In genomic region chr9:131366745-131367401, GRCh38 we compare ENCODE assay signal across 8 cellular contexts. TPM values are rescaled to one million over a fixed set of nuclear protein-coding genes. Genes with fewer than 3 reads are reported as not detected.
DNase-seq lines count a peak whose midpoint lies in the region; ATAC-seq and TF ChIP-seq lines count a peak whose summit lies in the region.

No MANE protein-coding gene starts in this region.

- no peaks in the 10 kb centered on the region for H3K9me3 Mint-ChIP-seq in brain

- DNase-seq in AG04450 (ENCODE audit: low read depth, low spot score) (no peak), HT-29 (ENCODE audit: low spot score) (peak; percentile 80), left lobe of liver (ENCODE audit: low spot score) (no peak), GM19240 (ENCODE audit: insufficient read length, low spot score) (no peak), NCI-H774 (lab: John Stamatoyannopoulos, UW) (no peak)
- DNase-seq in activated naive CD4-positive, alpha-beta T cell treated with Interleukin-2 at 50 U/mL for 16 hours = no peak

- no peaks in the 10 kb centered on the region for H3K27me3 Mint-ChIP-seq in brain

- H3K4me3 Mint-ChIP-seq in brain = peak overlapping the region in 2 of 5 experiments; percentile 4 to 48

- no peaks in the 10 kb centered on the region for H3K36me3 Mint-ChIP-seq in brain

- H3K9me3 ChIP-seq in AG04450 (ENCODE audit: control insufficient read depth, insufficient read depth, low read length) = no peaks in the 10 kb centered on the region

- no peak overlapping the region for H3K4me3 ChIP-seq in AG04450 (ENCODE audit: low read depth, low read length)

- H3K27ac ChIP-seq in AG04450 (ENCODE audit: low read depth, low read length) = no peak overlapping the region

- TF ChIP-seq POLR2A in GM18505 (IDR thresholded peaks at IDR 0.05; ENCODE audit: borderline replicate concordance, extremely low read depth, insufficient read depth, insufficient read length) = no peak

- peak; percentile 70 for ATAC-seq in left lobe of liver
- ATAC-seq in GM18505 (IDR thresholded peaks at IDR 0.05; ENCODE audit: unreplicated experiment) = no peak

- POLR2A ChIA-PET in AG04450 (lab: Yijun Ruan, JAX) = no interaction called here

- H3K27ac Mint-ChIP-seq in brain = peak overlapping the region in 3 of 5 experiments; percentile 54 to 85 (median 78)

- H3K27me3 ChIP-seq in AG04450 (ENCODE audit: control insufficient read depth, insufficient read depth, low read length) = no peaks in the 10 kb centered on the region

- TF ChIP-seq CTCF in AG04450 (IDR thresholded peaks at IDR 0.05; ENCODE audit: low read depth, low read length) (peak; percentile 15; the same call in 1 of the 2 replicates), brain (conservative IDR thresholded peaks at IDR 0.05) (peak; percentile 61 to 67)

- H3K4me1 Mint-ChIP-seq in brain = peaks cover 16% of the 10 kb centered on the region

- CTCF ChIA-PET in AG04450 (lab: Charles Lee) = interaction anchor here (0.6 to 1.5 kb wide), 4 partner anchors 18 to 321 kb away, joined by 3 to 4 read pairs (median 4); no protein-coding TSS in a partner anchor

RNA-seq across cellular contexts. Expression of gene PRRC2B, which starts 27.0 kb away (rescaled TPM):
- polyA plus RNA-seq in AG04450 (2011; rRNA removed) = 31.8 and 37.3 TPM in 2 replicates
- polyA minus RNA-seq in AG04450 (2011; rRNA and poly(A)+ RNA removed) = 70.2 and 78.0 TPM in 2 replicates
- total RNA-seq in HT-29 (2014; rRNA removed; shearing (Covaris generic)) = 96.5 and 106 TPM in 2 replicates
- 264 TPM for polyA plus RNA-seq in brain (ENCODE audit: insufficient read depth, low read depth, low replicate concordance)
- total RNA-seq in left lobe of liver = 80.7 TPM
